ENCODE assay signal across 12 cellular contexts in the genomic region with DNA sequence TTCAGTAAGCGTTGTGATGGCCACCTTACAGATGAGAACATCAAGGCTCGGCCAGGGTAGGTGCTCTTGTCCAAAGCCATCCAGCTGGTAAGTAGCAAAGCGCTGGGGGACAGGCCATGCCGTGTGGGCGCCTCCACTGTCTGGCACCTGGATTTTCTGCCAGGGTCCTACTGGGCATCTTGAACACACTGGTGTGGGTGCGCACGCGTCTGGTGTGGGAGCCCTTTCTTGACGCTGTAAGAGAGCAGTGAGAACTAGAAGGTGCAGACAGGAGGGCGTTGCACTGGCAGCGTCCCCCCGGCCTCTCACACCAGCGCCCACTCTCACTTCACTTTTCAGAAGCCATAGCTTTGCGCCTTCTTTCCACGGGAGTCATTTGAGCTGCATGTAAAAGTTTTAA.
"Had no signal": no experiment of that assay in that cellular context is flagged by ENCODE, and none has a peak within 500 bp of the region (broad histone marks: within the 10 kb centered on the region; RNA-seq: fewer than 3 reads in every experiment).

No MANE protein-coding gene starts in this region.

- H3K27ac ChIP-seq: ascending aorta, gastrocnemius medialis, neutrophil, testis, VCaP had no signal

- H3K27me3 Mint-ChIP-seq: activated CD8-positive, alpha-beta T cell treated with anti-CD3 and anti-CD28 coated beads for 36 hours; naive B cell; stimulated activated naive CD8-positive, alpha-beta T cell treated with anti-CD3 and anti-CD28 coated beads, Interleukin-15, Interleukin-2, amounts not matched to agents 100 ng/mL and 50 ng/mL, for 24 hours had no signal

- H3K36me3 ChIP-seq: gastrocnemius medialis had no signal

- H3K9me3 Mint-ChIP-seq: activated CD8-positive, alpha-beta T cell treated with anti-CD3 and anti-CD28 coated beads for 36 hours; naive B cell; stimulated activated naive CD8-positive, alpha-beta T cell treated with anti-CD3 and anti-CD28 coated beads, Interleukin-15, Interleukin-2, amounts not matched to agents 100 ng/mL and 50 ng/mL, for 24 hours had no signal

- H3K27ac Mint-ChIP-seq: activated CD8-positive, alpha-beta T cell treated with anti-CD3 and anti-CD28 coated beads for 36 hours; stimulated activated naive CD8-positive, alpha-beta T cell treated with anti-CD3 and anti-CD28 coated beads, Interleukin-15, Interleukin-2, amounts not matched to agents 100 ng/mL and 50 ng/mL, for 24 hours had no signal

- H3K4me1 ChIP-seq: ascending aorta, gastrocnemius medialis, testis had no signal

- DNase-seq: activated CD4-positive, alpha-beta T cell treated with anti-CD3 and anti-CD28 coated beads for 4 hours; activated CD8-positive, alpha-beta memory T cell treated with anti-CD3 and anti-CD28 coated beads, Interleukin-2, amount 50 U/mL, for 4 hours; activated CD8-positive, alpha-beta T cell treated with anti-CD3 and anti-CD28 coated beads for 36 hours; gastrocnemius medialis; naive B cell; T-helper 9 cell; testis had no signal

- H3K27me3 ChIP-seq: ascending aorta, gastrocnemius medialis, neutrophil, testis had no signal

- H3K9me3 ChIP-seq: ascending aorta, gastrocnemius medialis, neutrophil, testis had no signal

- H3K4me3 Mint-ChIP-seq: activated CD8-positive, alpha-beta T cell treated with anti-CD3 and anti-CD28 coated beads for 36 hours; stimulated activated naive CD8-positive, alpha-beta T cell treated with anti-CD3 and anti-CD28 coated beads, Interleukin-15, Interleukin-2, amounts not matched to agents 100 ng/mL and 50 ng/mL, for 24 hours had no signal

- H3K4me3 ChIP-seq: ascending aorta, gastrocnemius medialis, testis had no signal

- ATAC-seq: activated CD8-positive, alpha-beta T cell treated with anti-CD3 and anti-CD28 coated beads for 36 hours; gastrocnemius medialis; right cardiac atrium had no signal
